In genomic region chr5:95733100-95733499, GRCh38 we compare ENCODE assay signal across 11 cellular contexts. TPM values are rescaled to one million over a fixed set of nuclear protein-coding genes. Genes with fewer than 3 reads are reported as not detected.
A peak's percentile ranks its signal among the peaks of the same experiment; 100 is the strongest.
DNase-seq lines count a peak whose midpoint lies in the region; ATAC-seq and TF ChIP-seq lines count a peak whose summit lies in the region.
"Had no signal": no experiment of that assay in that cellular context is flagged by ENCODE, and none has a peak within 500 bp of the region (broad histone marks: within the 10 kb centered on the region; RNA-seq: fewer than 3 reads in every experiment).

No MANE protein-coding gene starts in this region.

- H3K4me3 ChIP-seq in SK-N-SH (ENCODE audit: low read depth in 2 of 2, low read length in 1 of 2): peak overlapping the region; percentile 80 to 98; a peak in 3 of 4 replicates
- H3K4me3 ChIP-seq in mucosa of rectum (ENCODE audit: low read length in 2 of 2): peak overlapping the region; percentile 84 to 93
- no peak overlapping the region for H3K4me3 ChIP-seq in thyroid gland (replicated peaks in 1 of 3)

- no peak for TF ChIP-seq RAD21 in SK-N-SH (IDR thresholded peaks at IDR 0.05; ENCODE audit: low read length)

- CTCF ChIA-PET in SK-N-SH (lab: Yijun Ruan, JAX): interaction anchor here (1.2 to 5.5 kb wide), 3 partner anchors 48 to 113 kb away, joined by 3 to 30 read pairs (median 11); no protein-coding TSS in a partner anchor

- H3K9ac ChIP-seq in SK-N-SH (peak overlapping the region; percentile 82), mucosa of rectum (ENCODE audit: low read depth in 1 of 2, low read length in 2 of 2) (peak overlapping the region in 1 of 2 donors; percentile 98)

- no peaks in the 10 kb centered on the region for H3K9me3 ChIP-seq in SK-N-SH
- no peaks in the 10 kb centered on the region for H3K9me3 ChIP-seq in mucosa of rectum (ENCODE audit: control insufficient read depth in 2 of 2, low read length in 2 of 2)
- H3K9me3 ChIP-seq in thyroid gland: no peaks in the 10 kb centered on the region

- H3K9me2 ChIP-seq in SK-N-SH: no peaks in the 10 kb centered on the region

- H3K27me3 ChIP-seq in SK-N-SH (ENCODE audit: insufficient read depth) (no peaks in the 10 kb centered on the region), mucosa of rectum (ENCODE audit: control insufficient read depth in 2 of 2, insufficient read depth in 2 of 2, low read length in 2 of 2) (no peaks in the 10 kb centered on the region), thyroid gland (no peaks in the 10 kb centered on the region)

- no peaks in the 10 kb centered on the region for H3F3A ChIP-seq in SK-N-SH (replicated peaks; ENCODE audit: insufficient read depth)

- no peak for TF ChIP-seq POLR2A in thyroid gland (IDR thresholded peaks at IDR 0.05)

- no peaks in the 10 kb centered on the region for H3K27me3 Mint-ChIP-seq in chondrocyte (ENCODE audit: low read depth)

- H3K36me3 ChIP-seq in SK-N-SH (replicated peaks in 1 of 2; ENCODE audit: control insufficient read depth in 1 of 2, insufficient read depth in 2 of 2, low read length in 1 of 2) (peaks cover 9 to 25% of the 10 kb centered on the region in 2 experiments), mucosa of rectum (ENCODE audit: control insufficient read depth in 2 of 2, insufficient read depth in 2 of 2, low read length in 2 of 2) (no peaks in the 10 kb centered on the region), thyroid gland (no peaks in the 10 kb centered on the region)

- H3K79me2 ChIP-seq in SK-N-SH (ENCODE audit: insufficient read depth): peaks cover 48% of the 10 kb centered on the region

- TF ChIP-seq EP300 in SK-N-SH (IDR thresholded peaks at IDR 0.05; ENCODE audit: borderline replicate concordance in 1 of 2, low read depth in 1 of 2, low read length in 1 of 2): no peak

- ATAC-seq in SK-N-SH treated with all-trans-retinoic acid at 6 μM for 48 hours (no peak), GM18498 (IDR thresholded peaks at IDR 0.05; ENCODE audit: unreplicated experiment) (no peak)

- no peak overlapping the region for H2AFZ ChIP-seq in SK-N-SH (ENCODE audit: low read depth)

- TF ChIP-seq CTCF in SK-N-SH (IDR thresholded peaks at IDR 0.05) (no peak), chondrocyte (IDR thresholded peaks at IDR 0.05) (no peak), thyroid gland (IDR thresholded peaks at IDR 0.05) (no peak)

- H3K27ac Mint-ChIP-seq in chondrocyte (ENCODE audit: unreplicated experiment): no peak overlapping the region
- H3K27ac Mint-ChIP-seq: activated CD4-positive, alpha-beta T cell treated with anti-CD3 and anti-CD28 coated beads, Interleukin-2, amount 10 ng/mL, durations not matched to agents 24 days and 14 days had no signal

- H3K27ac ChIP-seq in SK-N-SH (ENCODE audit: low read depth in 2 of 2, low read length in 1 of 2): no peak overlapping the region; a peak in 1 of 4 replicates
- H3K27ac ChIP-seq in mucosa of rectum (ENCODE audit: low read depth in 2 of 2, low read length in 2 of 2): peak overlapping the region in 1 of 2 donors; percentile 61
- peak overlapping the region in 2 of 3 donors; percentile 0 to 22 for H3K27ac ChIP-seq in thyroid gland

- no peaks in the 10 kb centered on the region for H4K20me1 ChIP-seq in SK-N-SH (ENCODE audit: insufficient read depth)

- 45% methylated on average over 8 of the region's 8 CpGs for whole genome bisulfite sequencing in SK-N-SH (ENCODE audit: low lambda C conversion rate)
- 82 to 86% methylated on average over 8 of the region's 8 CpGs for WGBS in thyroid gland, 2 donors

- POLR2A ChIA-PET in SK-N-SH (lab: Yijun Ruan, JAX): no interaction called here

- peaks cover 4% of the 10 kb centered on the region for H3K36me3 Mint-ChIP-seq in chondrocyte (ENCODE audit: low read depth)

- H3K4me1 Mint-ChIP-seq in chondrocyte (ENCODE audit: low read depth): peaks cover 57% of the 10 kb centered on the region

- DNase-seq in SK-N-SH (no peak), chondrocyte (ENCODE audit: low spot score) (no peak), thyroid gland (no peak), NOMO-1 treated with DMSO at 0.1 percent for 48 hours (lab: John Stamatoyannopoulos, UW; ENCODE audit: unreplicated experiment) (no peak), SKM-1 (lab: John Stamatoyannopoulos, UW; ENCODE audit: unreplicated experiment) (no peak)
- DNase-seq: ACHN; activated CD4-positive, alpha-beta T cell treated with anti-CD3 and anti-CD28 coated beads, Interleukin-2, amount 10 ng/mL, durations not matched to agents 24 days and 14 days had no signal

- intact Hi-C loops in thyroid gland (cut with DNase I): loop anchor here (10.0 kb wide), 1 partner anchor 68 kb away; no protein-coding TSS in a partner anchor

- peak overlapping the region; percentile 82 for H3K4me2 ChIP-seq in SK-N-SH

- H3K9me3 Mint-ChIP-seq in chondrocyte (ENCODE audit: low read depth): no peaks in the 10 kb centered on the region
- H3K9me3 Mint-ChIP-seq: activated CD4-positive, alpha-beta T cell treated with anti-CD3 and anti-CD28 coated beads, Interleukin-2, amount 10 ng/mL, durations not matched to agents 24 days and 14 days had no signal

- peak overlapping the region; percentile 93 for H3K4me3 Mint-ChIP-seq in chondrocyte (ENCODE audit: unreplicated experiment)

- H3K4me1 ChIP-seq in SK-N-SH (ENCODE audit: control insufficient read depth in 1 of 2, insufficient read depth in 2 of 2, low read depth in 1 of 2, low read length in 1 of 2): peaks cover 7 to 27% of the 10 kb centered on the region in 2 experiments; a peak in 3 of 4 replicates
- H3K4me1 ChIP-seq in mucosa of rectum (ENCODE audit: control insufficient read depth in 2 of 2, insufficient read depth in 2 of 2, low read length in 2 of 2): peaks cover 18 to 33% of the 10 kb centered on the region in 2 donors
- peaks cover 32 to 33% of the 10 kb centered on the region in 2 donors for H3K4me1 ChIP-seq in thyroid gland

TF ChIP-seq in SK-N-SH, 30 proteins besides CTCF, POLR2A, EP300 and RAD21:
- TF ChIP-seq RCOR1 (IDR thresholded peaks at IDR 0.05; ENCODE audit: low read length) (no peak), MAX (IDR thresholded peaks at IDR 0.05; ENCODE audit: low read depth) (no peak), RXRA (IDR thresholded peaks at IDR 0.05; ENCODE audit: borderline replicate concordance, low read depth) (no peak)

TF ChIP-seq in SK-N-SH treated with all-trans-retinoic acid at 6 μM for 48 hours, 23 proteins besides CTCF, POLR2A, EP300 and RAD21 (continues in another document):
- TF ChIP-seq, protein P1, sequence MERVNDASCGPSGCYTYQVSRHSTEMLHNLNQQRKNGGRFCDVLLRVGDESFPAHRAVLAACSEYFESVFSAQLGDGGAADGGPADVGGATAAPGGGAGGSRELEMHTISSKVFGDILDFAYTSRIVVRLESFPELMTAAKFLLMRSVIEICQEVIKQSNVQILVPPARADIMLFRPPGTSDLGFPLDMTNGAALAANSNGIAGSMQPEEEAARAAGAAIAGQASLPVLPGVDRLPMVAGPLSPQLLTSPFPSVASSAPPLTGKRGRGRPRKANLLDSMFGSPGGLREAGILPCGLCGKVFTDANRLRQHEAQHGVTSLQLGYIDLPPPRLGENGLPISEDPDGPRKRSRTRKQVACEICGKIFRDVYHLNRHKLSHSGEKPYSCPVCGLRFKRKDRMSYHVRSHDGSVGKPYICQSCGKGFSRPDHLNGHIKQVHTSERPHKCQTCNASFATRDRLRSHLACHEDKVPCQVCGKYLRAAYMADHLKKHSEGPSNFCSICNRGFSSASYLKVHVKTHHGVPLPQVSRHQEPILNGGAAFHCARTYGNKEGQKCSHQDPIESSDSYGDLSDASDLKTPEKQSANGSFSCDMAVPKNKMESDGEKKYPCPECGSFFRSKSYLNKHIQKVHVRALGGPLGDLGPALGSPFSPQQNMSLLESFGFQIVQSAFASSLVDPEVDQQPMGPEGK (CRISPR knock-in tag; IDR thresholded peaks at IDR 0.05; ENCODE audit: borderline replicate concordance): no peak
- TF ChIP-seq TCF4 (CRISPR knock-in tag; IDR thresholded peaks at IDR 0.05; ENCODE audit: borderline replicate concordance) (no peak), ARNTL (CRISPR knock-in tag; IDR thresholded peaks at IDR 0.05; ENCODE audit: borderline replicate concordance, low read depth) (no peak), ISL1 (CRISPR knock-in tag; IDR thresholded peaks at IDR 0.05) (no peak), TOX (CRISPR knock-in tag; IDR thresholded peaks at IDR 0.05; ENCODE audit: borderline replicate concordance) (no peak), BACH2 (CRISPR knock-in tag; IDR thresholded peaks at IDR 0.05; ENCODE audit: borderline replicate concordance) (no peak), ZFP3 (CRISPR knock-in tag; IDR thresholded peaks at IDR 0.05) (no peak)
- TF ChIP-seq, protein P2, sequence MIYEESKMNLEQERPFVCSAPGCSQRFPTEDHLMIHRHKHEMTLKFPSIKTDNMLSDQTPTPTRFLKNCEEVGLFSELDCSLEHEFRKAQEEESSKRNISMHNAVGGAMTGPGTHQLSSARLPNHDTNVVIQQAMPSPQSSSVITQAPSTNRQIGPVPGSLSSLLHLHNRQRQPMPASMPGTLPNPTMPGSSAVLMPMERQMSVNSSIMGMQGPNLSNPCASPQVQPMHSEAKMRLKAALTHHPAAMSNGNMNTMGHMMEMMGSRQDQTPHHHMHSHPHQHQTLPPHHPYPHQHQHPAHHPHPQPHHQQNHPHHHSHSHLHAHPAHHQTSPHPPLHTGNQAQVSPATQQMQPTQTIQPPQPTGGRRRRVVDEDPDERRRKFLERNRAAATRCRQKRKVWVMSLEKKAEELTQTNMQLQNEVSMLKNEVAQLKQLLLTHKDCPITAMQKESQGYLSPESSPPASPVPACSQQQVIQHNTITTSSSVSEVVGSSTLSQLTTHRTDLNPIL (CRISPR knock-in tag; IDR thresholded peaks at IDR 0.05; ENCODE audit: low read depth): no peak
- TF ChIP-seq, protein P3, sequence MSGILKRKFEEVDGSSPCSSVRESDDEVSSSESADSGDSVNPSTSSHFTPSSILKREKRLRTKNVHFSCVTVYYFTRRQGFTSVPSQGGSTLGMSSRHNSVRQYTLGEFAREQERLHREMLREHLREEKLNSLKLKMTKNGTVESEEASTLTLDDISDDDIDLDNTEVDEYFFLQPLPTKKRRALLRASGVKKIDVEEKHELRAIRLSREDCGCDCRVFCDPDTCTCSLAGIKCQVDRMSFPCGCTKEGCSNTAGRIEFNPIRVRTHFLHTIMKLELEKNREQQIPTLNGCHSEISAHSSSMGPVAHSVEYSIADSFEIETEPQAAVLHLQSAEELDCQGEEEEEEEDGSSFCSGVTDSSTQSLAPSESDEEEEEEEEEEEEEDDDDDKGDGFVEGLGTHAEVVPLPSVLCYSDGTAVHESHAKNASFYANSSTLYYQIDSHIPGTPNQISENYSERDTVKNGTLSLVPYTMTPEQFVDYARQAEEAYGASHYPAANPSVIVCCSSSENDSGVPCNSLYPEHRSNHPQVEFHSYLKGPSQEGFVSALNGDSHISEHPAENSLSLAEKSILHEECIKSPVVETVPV (CRISPR knock-in tag; IDR thresholded peaks at IDR 0.05): no peak

RNA-seq across cellular contexts. Expression of gene RHOBTB3, which starts 2.0 kb away (rescaled TPM):
- 59.3 and 73.6 TPM in 2 replicates for polyA plus RNA-seq in SK-N-SH (2012; rRNA removed)
- polyA plus RNA-seq in SK-N-SH (2012; cell fraction: cytosol; rRNA removed): 50.7 and 65.7 TPM in 2 replicates
- polyA plus RNA-seq in SK-N-SH (2012; cell fraction: nucleus; rRNA removed): 47.4 and 71.1 TPM in 2 replicates
- total RNA-seq in chondrocyte: 67.1 to 75.4 TPM (median 75.2 TPM) in 3 replicates
- 10 to 100 TPM; 58.7 to 85.7 (median 68.0) TPM for total RNA-seq in thyroid gland

RNA-seq across cellular contexts. Expression of gene SPATA9, which starts 50.3 kb away (rescaled TPM):
- polyA plus RNA-seq in SK-N-SH (2012; rRNA removed): 0.07 and 0.13 TPM in 2 replicates
- polyA plus RNA-seq in SK-N-SH (2012; cell fraction: cytosol; rRNA removed): 0.14 and 0.21 TPM in 2 replicates
- polyA plus RNA-seq in SK-N-SH (2012; cell fraction: nucleus; rRNA removed): 0.23 and 0.63 TPM in 2 replicates
- total RNA-seq in chondrocyte: 0.67 to 1.7 TPM (median 1.1 TPM) in 3 replicates
- not detected for total RNA-seq in thyroid gland
- total RNA-seq: activated CD4-positive, alpha-beta T cell treated with anti-CD3 and anti-CD28 coated beads, Interleukin-2, amount 10 ng/mL, durations not matched to agents 24 days and 14 days; MCF 10A had no signal

Comparison
In these comparisons a context has a peak if more than half of its experiments do, and no peak if none do; other contexts are left out.
1. H3K27ac ChIP-seq: peak in thyroid gland (2 of 3); none in SK-N-SH (0 of 2).
2. H3K4me3 ChIP-seq: peak in SK-N-SH (2 of 2) and mucosa of rectum (2 of 2); none in thyroid gland (0 of 3).